13 cellular contexts compared by ENCODE assay signal in genomic region chr14:34465069-34465859, GRCh38. TPM values are rescaled to one million over a fixed set of nuclear protein-coding genes. Genes with fewer than 3 reads are reported as not detected.
DNase-seq lines count a peak whose midpoint lies in the region; ATAC-seq and TF ChIP-seq lines count a peak whose summit lies in the region.
"Had no signal": no experiment of that assay in that cellular context is flagged by ENCODE, and none has a peak within 500 bp of the region (broad histone marks: within the 10 kb centered on the region; RNA-seq: fewer than 3 reads in every experiment).

No MANE protein-coding gene starts in this region.

- no peaks in the 10 kb centered on the region for H3K27me3 ChIP-seq in liver (ENCODE audit: control insufficient read depth in 4 of 4, insufficient read depth in 4 of 4, low read length in 3 of 4)

- no peak overlapping the region for H3K4me3 ChIP-seq in astrocyte of the spinal cord (ENCODE audit: low read depth, low read length)
- H3K4me3 ChIP-seq in liver (ENCODE audit: low read depth in 1 of 3, low read length in 3 of 3), result no peak overlapping the region

- TF ChIP-seq CTCF in astrocyte of the spinal cord (IDR thresholded peaks at IDR 0.05; ENCODE audit: low read depth, low read length), result no peak
- TF ChIP-seq CTCF in liver (IDR thresholded peaks at IDR 0.05; ENCODE audit: low read depth, low read length, missing input control), result no peak

- peaks cover 0 to 18% (median 6%) of the 10 kb centered on the region in 4 donors for H3K4me1 ChIP-seq in liver (ENCODE audit: control insufficient read depth in 4 of 4, insufficient read depth in 4 of 4, low read length in 3 of 4)

- H3K9ac ChIP-seq in liver (ENCODE audit: low read depth in 1 of 2, low read length in 2 of 2), result no peak overlapping the region

- in situ Hi-C loops in Caki2 (cut with HindIII; ENCODE audit: low pct_unique_long_range_greater_than_20kb, low sequenced_read_pairs), result no loop called here
- in situ Hi-C loops in astrocyte of the spinal cord (cut with HindIII; ENCODE audit: low sequenced_read_pairs), result no loop called here

- DNase-seq in Caki2 (ENCODE audit: low read depth) (peak; percentile 33), M059J (ENCODE audit: low read depth) (peak; percentile 54), astrocyte of the spinal cord (ENCODE audit: low read depth, low spot score) (peak; percentile 46), NAMALWA (ENCODE audit: low spot score) (no peak), NCI-H1694 (lab: John Stamatoyannopoulos, UW) (no peak), NCI-H1436 (lab: John Stamatoyannopoulos, UW) (no peak)
- DNase-seq: DMS79 treated with DMSO at 0.1 percent for 48 hours; effector CD8-positive, alpha-beta T cell; NCI-H1105; stimulated activated CD4-positive, alpha-beta T cell treated with anti-CD3 and anti-CD28 coated beads, Interleukin-1b, Interleukin-23, amount 100 ng/mL, for 48 hours; trophoblast cell had no signal

- H3K9me3 ChIP-seq in liver (ENCODE audit: control insufficient read depth in 4 of 4, low read length in 3 of 4), result no peaks in the 10 kb centered on the region

- 64% methylated on average over 2 of the region's 2 CpGs for WGBS in liver

- no peaks in the 10 kb centered on the region for H3K36me3 ChIP-seq in liver (ENCODE audit: control insufficient read depth in 4 of 4, insufficient read depth in 3 of 4, low read depth in 1 of 4, low read length in 3 of 4)

- no peak for TF ChIP-seq RAD21 in liver (IDR thresholded peaks at IDR 0.05)

- peak overlapping the region in 1 of 2 donors; percentile 22 for H3K27ac ChIP-seq in liver (ENCODE audit: low read depth in 1 of 2, low read length in 2 of 2)

- ATAC-seq in HG02759 (IDR thresholded peaks at IDR 0.05; ENCODE audit: unreplicated experiment), result no peak

TF ChIP-seq in liver, 16 proteins besides CTCF, POLR2A, EP300 and RAD21:
- TF ChIP-seq YY1 (IDR thresholded peaks at IDR 0.05) (peak; percentile 24), GABPA (IDR thresholded peaks at IDR 0.05 in 1 of 2, conservative IDR thresholded peaks at IDR 0.05 in 1 of 2) (no peak)

RNA-seq across cellular contexts. Expression of gene SPTSSA, which starts 3.2 kb away (rescaled TPM):
- total RNA-seq in Caki2 (2014; rRNA removed; shearing (Covaris generic); ENCODE audit: low replicate concordance), result 13.1 and 25.0 TPM in 2 replicates
- 28.6 and 32.9 TPM in 2 replicates for total RNA-seq in M059J (2014; rRNA removed; shearing (Covaris generic))
- total RNA-seq in liver, result 10 to 100 TPM in 1 of 2 donors, 1 to 10 TPM in 1; 9.5 to 10.5 TPM
- polyA plus RNA-seq in liver, result 10 to 100 TPM; 13.7 to 15.2 TPM

Comparison
In these comparisons a context has a peak if more than half of its experiments do, and no peak if none do; other contexts are left out.
1. DNase-seq: peak in Caki2 (single experiment), M059J (single experiment) and astrocyte of the spinal cord (single experiment); none in NAMALWA (single experiment), NCI-H1694 (single experiment) and NCI-H1436 (single experiment).